8 cellular contexts compared by ENCODE assay signal in genomic region chr11:102345923-102346322, GRCh38. TPM values are rescaled to one million over a fixed set of nuclear protein-coding genes. Genes with fewer than 3 reads are reported as not detected.
DNase-seq lines count a peak whose midpoint lies in the region; ATAC-seq and TF ChIP-seq lines count a peak whose summit lies in the region.

No MANE protein-coding gene starts in this region.

- ATAC-seq in activated T-cell treated with anti-CD3 and anti-CD28 coated beads, Interleukin-2, amount 50 U/mL, for 4 hours, result no peak
- no peak for ATAC-seq in GM18502 (IDR thresholded peaks at IDR 0.05; ENCODE audit: poor library complexity, unreplicated experiment)
- no peak for ATAC-seq in GM19324 (IDR thresholded peaks at IDR 0.05; ENCODE audit: low FRiP score, unreplicated experiment)

- no peaks in the 10 kb centered on the region for H3K27me3 Mint-ChIP-seq in activated T-cell treated with anti-CD3 and anti-CD28 coated beads, Interleukin-2, amount 50 U/mL, for 4 hours (ENCODE audit: low read depth)
- H3K27me3 Mint-ChIP-seq in endodermal cell (ENCODE audit: insufficient read depth) (no peaks in the 10 kb centered on the region), osteocyte (ENCODE audit: unreplicated experiment) (no peaks in the 10 kb centered on the region)

- H3K9me3 ChIP-seq in SK-N-MC (ENCODE audit: low read depth, low read length), result no peaks in the 10 kb centered on the region
- no peaks in the 10 kb centered on the region for H3K9me3 ChIP-seq in endodermal cell (ENCODE audit: control insufficient read depth, low read length)

- H3K4me3 ChIP-seq in SK-N-MC (peak overlapping the region; percentile 98), endodermal cell (ENCODE audit: low read length) (peak overlapping the region; percentile 96)

- peak overlapping the region; percentile 98 for H3K4me3 Mint-ChIP-seq in activated T-cell treated with anti-CD3 and anti-CD28 coated beads, Interleukin-2, amount 50 U/mL, for 4 hours
- H3K4me3 Mint-ChIP-seq in endodermal cell (peak overlapping the region; percentile 92), osteocyte (ENCODE audit: unreplicated experiment) (peak overlapping the region; percentile 96)

- peaks cover 3% of the 10 kb centered on the region for H3K4me1 ChIP-seq in endodermal cell (ENCODE audit: control insufficient read depth, insufficient read depth, low read length)

- 43 to 47% methylated on average over 6 to 7 of the region's 8 CpGs for WGBS in endodermal cell (ENCODE audit: insufficient coverage in 1 of 2, insufficient read length in 1 of 2), 2 experiments

- TF ChIP-seq CTCF in endodermal cell (conservative IDR thresholded peaks at IDR 0.05) (no peak), osteocyte (IDR thresholded peaks at IDR 0.05) (no peak)

- H3K27ac Mint-ChIP-seq in endodermal cell (no peak overlapping the region), osteocyte (ENCODE audit: unreplicated experiment) (peak overlapping the region; percentile 100)

- no peak for DNase-seq in activated T-cell treated with anti-CD3 and anti-CD28 coated beads, Interleukin-2, amount 50 U/mL, for 4 hours
- DNase-seq in activated T-cell treated with anti-CD3 and anti-CD28 coated beads for 4 hours, result no peak
- no peak for DNase-seq in SK-N-MC (ENCODE audit: low read depth, low spot score)
- DNase-seq in endodermal cell, result no peak
- no peak for DNase-seq in osteocyte (ENCODE audit: extremely low spot score, unreplicated experiment)
- no peak for DNase-seq in NCI-H2107 (lab: John Stamatoyannopoulos, UW)

- H3K27ac ChIP-seq in SK-N-MC, result no peak overlapping the region; the same call in 1 of the 2 replicates
- no peak overlapping the region for H3K27ac ChIP-seq in endodermal cell (ENCODE audit: low read depth, low read length)

- no peaks in the 10 kb centered on the region for H3K36me3 ChIP-seq in SK-N-MC (ENCODE audit: insufficient read depth, low read length)
- H3K36me3 ChIP-seq in endodermal cell (ENCODE audit: control insufficient read depth, insufficient read depth, low read length), result peaks cover 12% of the 10 kb centered on the region

- H3K9me3 Mint-ChIP-seq in activated T-cell treated with anti-CD3 and anti-CD28 coated beads, Interleukin-2, amount 50 U/mL, for 4 hours, result no peaks in the 10 kb centered on the region
- no peaks in the 10 kb centered on the region for H3K9me3 Mint-ChIP-seq in endodermal cell
- no peaks in the 10 kb centered on the region for H3K9me3 Mint-ChIP-seq in osteocyte (ENCODE audit: unreplicated experiment)

- H3K4me1 Mint-ChIP-seq in activated T-cell treated with anti-CD3 and anti-CD28 coated beads, Interleukin-2, amount 50 U/mL, for 4 hours (ENCODE audit: low read depth), result peaks cover 44% of the 10 kb centered on the region
- H3K4me1 Mint-ChIP-seq in endodermal cell (peaks cover 29% of the 10 kb centered on the region), osteocyte (ENCODE audit: unreplicated experiment) (peaks cover 44% of the 10 kb centered on the region)

- peaks cover 8% of the 10 kb centered on the region for H3K36me3 Mint-ChIP-seq in activated T-cell treated with anti-CD3 and anti-CD28 coated beads, Interleukin-2, amount 50 U/mL, for 4 hours (ENCODE audit: insufficient read depth)
- H3K36me3 Mint-ChIP-seq in endodermal cell (ENCODE audit: low read depth) (peaks cover 14% of the 10 kb centered on the region), osteocyte (ENCODE audit: unreplicated experiment) (peaks cover under 1% of the 10 kb centered on the region)

- no peaks in the 10 kb centered on the region for H3K27me3 ChIP-seq in endodermal cell (ENCODE audit: control insufficient read depth, insufficient read depth, low read length, poor library complexity, severe bottlenecking)

- H3K9ac ChIP-seq in SK-N-MC (ENCODE audit: insufficient read length) (peak overlapping the region; percentile 85), endodermal cell (ENCODE audit: extremely low read depth, low read length, poor library complexity, severe bottlenecking) (peak overlapping the region; percentile 95)

RNA-seq across cellular contexts. Expression of gene BIRC2, which starts 1.1 kb away (rescaled TPM):
- 10 to 100 TPM; 25.0 to 31.9 (median 31.7) TPM for total RNA-seq in activated T-cell treated with anti-CD3 and anti-CD28 coated beads, Interleukin-2, amount 50 U/mL, for 4 hours
- total RNA-seq in endodermal cell (10 to 100 TPM; 45.4 to 55.3 TPM), osteocyte (46.0 and 51.3 TPM in 2 replicates)
- 50.3 TPM for polyA plus RNA-seq in endodermal cell (2013, experiment 1 of 2)
- polyA plus RNA-seq in endodermal cell (2013, experiment 2 of 2), result 37.7 TPM

RNA-seq across cellular contexts. Expression of gene BIRC3, which starts 28.6 kb away (rescaled TPM):
- total RNA-seq in activated T-cell treated with anti-CD3 and anti-CD28 coated beads, Interleukin-2, amount 50 U/mL, for 4 hours, result 100 to 1,000 TPM in 1 of 3 donors, 10 to 100 TPM in 2; 77.2 to 105 (median 92.4) TPM
- total RNA-seq in endodermal cell (under 1 TPM; 0.04 to 0.07 TPM), osteocyte (1.0 and 1.5 TPM in 2 replicates)
- 0.18 TPM for polyA plus RNA-seq in endodermal cell (2013, experiment 1 of 2)
- polyA plus RNA-seq in endodermal cell (2013, experiment 2 of 2), result 0.41 TPM

Comparison
In these comparisons a context has a peak if more than half of its experiments do, and no peak if none do; other contexts are left out.
1. RNA of gene BIRC3, which starts 28.6 kb away (total RNA-seq): 77.2 to 105 TPM in activated T-cell treated with anti-CD3 and anti-CD28 coated beads, Interleukin-2, amount 50 U/mL, for 4 hours; 1.0 to 1.5 TPM in osteocyte and 0.04 to 0.07 TPM in endodermal cell; every median in the first group is over 10 times any median in the second.
2. Peak in every context shown above with its lines, with median percentiles within 50 percentile points of each other: H3K4me3 Mint-ChIP-seq.